Comparison of ENCODE assay signal across 11 cellular contexts in genomic region chr15:90685688-90686434, GRCh38. TPM values are rescaled to one million over a fixed set of nuclear protein-coding genes. Genes with fewer than 3 reads are reported as not detected.
A peak's percentile ranks its signal among the peaks of the same experiment; 100 is the strongest.
DNase-seq lines count a peak whose midpoint lies in the region; ATAC-seq and TF ChIP-seq lines count a peak whose summit lies in the region.
"Had no signal": no experiment of that assay in that cellular context is flagged by ENCODE, and none has a peak within 500 bp of the region (broad histone marks: within the 10 kb centered on the region; RNA-seq: fewer than 3 reads in every experiment).

No MANE protein-coding gene starts in this region.

- H3K27me3 ChIP-seq in OCI-LY1 (ENCODE audit: insufficient read depth, low read length) (no peaks in the 10 kb centered on the region; the same call in 1 of the 2 replicates), ascending aorta (no peaks in the 10 kb centered on the region)

- no peak overlapping the region for H2AFZ ChIP-seq in OCI-LY1 (ENCODE audit: low read length)

- ATAC-seq in HG02970 (IDR thresholded peaks at IDR 0.05; ENCODE audit: low FRiP score, unreplicated experiment) = peak; percentile 28
- ATAC-seq in stimulated activated effector memory CD8-positive, alpha-beta T cell treated with anti-CD3 and anti-CD28 coated beads, Interleukin-12 subunit alpha, Interleukin-12 subunit beta, amount 100 ng/mL, for 72 hours = no peak

- H3K4me1 ChIP-seq in OCI-LY1 (ENCODE audit: insufficient read depth, low read length, severe bottlenecking) = peaks cover 19% of the 10 kb centered on the region
- peaks cover 0 to 11% of the 10 kb centered on the region in 2 donors for H3K4me1 ChIP-seq in ascending aorta

- H3K27ac Mint-ChIP-seq in activated T-cell treated with anti-CD3 and anti-CD28 coated beads, Interleukin-2, amount 50 U/mL, for 24 hours = peak overlapping the region; percentile 89
- peak overlapping the region; percentile 85 for H3K27ac Mint-ChIP-seq in stimulated activated effector memory CD8-positive, alpha-beta T cell treated with anti-CD3 and anti-CD28 coated beads, Interleukin-12 subunit alpha, Interleukin-12 subunit beta, amount 100 ng/mL, for 72 hours

- no peak overlapping the region for H3K9ac ChIP-seq in OCI-LY1 (ENCODE audit: low read length)

- no peak overlapping the region for H3K4me2 ChIP-seq in OCI-LY1 (ENCODE audit: low read length)

- H3K9me3 Mint-ChIP-seq in activated T-cell treated with anti-CD3 and anti-CD28 coated beads, Interleukin-2, amount 50 U/mL, for 24 hours = no peaks in the 10 kb centered on the region
- H3K9me3 Mint-ChIP-seq in stimulated activated effector memory CD8-positive, alpha-beta T cell treated with anti-CD3 and anti-CD28 coated beads, Interleukin-12 subunit alpha, Interleukin-12 subunit beta, amount 100 ng/mL, for 72 hours = peaks cover 3% of the 10 kb centered on the region

- no peaks in the 10 kb centered on the region for H3K36me3 Mint-ChIP-seq in activated T-cell treated with anti-CD3 and anti-CD28 coated beads, Interleukin-2, amount 50 U/mL, for 24 hours (ENCODE audit: low read depth)
- H3K36me3 Mint-ChIP-seq in stimulated activated effector memory CD8-positive, alpha-beta T cell treated with anti-CD3 and anti-CD28 coated beads, Interleukin-12 subunit alpha, Interleukin-12 subunit beta, amount 100 ng/mL, for 72 hours = no peaks in the 10 kb centered on the region

- intact Hi-C loops in ascending aorta (cut with DNase I) = no loop called here

- no peaks in the 10 kb centered on the region for H3K9me2 ChIP-seq in OCI-LY1 (ENCODE audit: low read depth, low read length)

- peaks cover 6% of the 10 kb centered on the region; the same call in 1 of the 2 replicates for H3K9me3 ChIP-seq in OCI-LY1 (ENCODE audit: low read length)
- no peaks in the 10 kb centered on the region for H3K9me3 ChIP-seq in ascending aorta

- H3K27me3 Mint-ChIP-seq in activated T-cell treated with anti-CD3 and anti-CD28 coated beads, Interleukin-2, amount 50 U/mL, for 24 hours = no peaks in the 10 kb centered on the region

- peaks cover 2% of the 10 kb centered on the region; the same call in 1 of the 2 replicates for H3K36me3 ChIP-seq in OCI-LY1 (ENCODE audit: insufficient read depth, low read length)
- H3K36me3 ChIP-seq in ascending aorta = no peaks in the 10 kb centered on the region

- no peaks in the 10 kb centered on the region for H3F3A ChIP-seq in OCI-LY1 (ENCODE audit: insufficient read depth, low read length)

- H3K27ac ChIP-seq in OCI-LY1 (ENCODE audit: low read depth, low read length, poor library complexity, severe bottlenecking) (peak overlapping the region; percentile 63), ascending aorta (no peak overlapping the region)

- no peaks in the 10 kb centered on the region for H4K20me1 ChIP-seq in OCI-LY1 (ENCODE audit: insufficient read depth, low read length)

- H3K4me3 ChIP-seq in OCI-LY1 (ENCODE audit: low read depth, low read length, poor library complexity, severe bottlenecking) (no peak overlapping the region), ascending aorta (no peak overlapping the region)

- TF ChIP-seq CTCF in OCI-LY1 (IDR thresholded peaks at IDR 0.05; ENCODE audit: low read length) (no peak), ascending aorta (IDR thresholded peaks at IDR 0.05) (no peak)

- H3K79me2 ChIP-seq in OCI-LY1 (ENCODE audit: insufficient read depth, low read length) = no peaks in the 10 kb centered on the region

- DNase-seq in activated T-cell treated with anti-CD3 and anti-CD28 coated beads, Interleukin-2, amount 50 U/mL, for 24 hours = no peak
- DNase-seq in activated T-cell treated with anti-CD3 and anti-CD28 coated beads for 4 hours (no peak), ascending aorta (ENCODE audit: low spot score in 2 of 2) (no peak), DMS 273 treated with DMSO at 0.1 percent for 48 hours (lab: John Stamatoyannopoulos, UW) (no peak)
- no peak for DNase-seq in stimulated activated effector memory CD8-positive, alpha-beta T cell treated with anti-CD3 and anti-CD28 coated beads, Interleukin-12 subunit alpha, Interleukin-12 subunit beta, amount 100 ng/mL, for 72 hours (ENCODE audit: low spot score in 2 of 2)
- DNase-seq in stimulated activated CD4-positive, alpha-beta T cell treated with anti-CD3 and anti-CD28 coated beads, Interleukin-12 subunit alpha, Interleukin-12 subunit beta, amount 100 ng/mL, for 4 hours = no peak
- DNase-seq: GOT3, midbrain, NCI-H345 had no signal

- H3K4me1 Mint-ChIP-seq in activated T-cell treated with anti-CD3 and anti-CD28 coated beads, Interleukin-2, amount 50 U/mL, for 24 hours (ENCODE audit: low read depth) = peaks cover 34% of the 10 kb centered on the region
- peaks cover 19% of the 10 kb centered on the region for H3K4me1 Mint-ChIP-seq in stimulated activated effector memory CD8-positive, alpha-beta T cell treated with anti-CD3 and anti-CD28 coated beads, Interleukin-12 subunit alpha, Interleukin-12 subunit beta, amount 100 ng/mL, for 72 hours

- H3K4me3 Mint-ChIP-seq in activated T-cell treated with anti-CD3 and anti-CD28 coated beads, Interleukin-2, amount 50 U/mL, for 24 hours = no peak overlapping the region
- peak overlapping the region; percentile 6 for H3K4me3 Mint-ChIP-seq in stimulated activated effector memory CD8-positive, alpha-beta T cell treated with anti-CD3 and anti-CD28 coated beads, Interleukin-12 subunit alpha, Interleukin-12 subunit beta, amount 100 ng/mL, for 72 hours

RNA-seq across cellular contexts. Expression of gene BLM, which starts 31.3 kb away (rescaled TPM):
- total RNA-seq in ascending aorta = 0.11 TPM
